Comparison of ENCODE assay signal across 1 cellular context in genomic region chr2:80670763-80671162, GRCh38.
TF ChIP-seq lines count a peak whose summit lies in the region.

No MANE protein-coding gene starts in this region.

TF ChIP-seq in H1, 55 proteins besides CTCF, POLR2A, EP300 and RAD21 (continued from another document):
- no peak for TF ChIP-seq EGR1 (IDR thresholded peaks at IDR 0.05; ENCODE audit: borderline replicate concordance, low read depth, low read length)
- no peak for TF ChIP-seq ATF3 (IDR thresholded peaks at IDR 0.05; ENCODE audit: insufficient read depth, low read depth, low read length)
- no peak for TF ChIP-seq KDM4A (IDR thresholded peaks at IDR 0.05; ENCODE audit: low read depth, low read length, severe bottlenecking)
- no peak for TF ChIP-seq RNF2 (IDR thresholded peaks at IDR 0.05; ENCODE audit: borderline replicate concordance, low read depth, low read length, missing control alignments, poor library complexity, severe bottlenecking)
- TF ChIP-seq CBX5 (IDR thresholded peaks at IDR 0.05; ENCODE audit: low read depth, low read length) = no peak
- TF ChIP-seq KDM5A (IDR thresholded peaks at IDR 0.05; ENCODE audit: low read length) = no peak
- no peak for TF ChIP-seq SAP30 (IDR thresholded peaks at IDR 0.05; ENCODE audit: insufficient read depth, insufficient replicate concordance, low read length)
- TF ChIP-seq CHD1 (IDR thresholded peaks at IDR 0.05; ENCODE audit: low read depth, low read length) = no peak
- TF ChIP-seq FOSL1 (IDR thresholded peaks at IDR 0.05; ENCODE audit: insufficient read depth, low read depth, low read length) = no peak
- no peak for TF ChIP-seq POU5F1 (IDR thresholded peaks at IDR 0.05; ENCODE audit: low read depth, low read length)
- no peak for TF ChIP-seq HDAC6 (IDR thresholded peaks at IDR 0.05; ENCODE audit: low read depth, low read length)
